8 cellular contexts compared by ENCODE assay signal in genomic region chr15:34987182-34987488, GRCh38. TPM values are rescaled to one million over a fixed set of nuclear protein-coding genes. Genes with fewer than 3 reads are reported as not detected.
DNase-seq lines count a peak whose midpoint lies in the region; ATAC-seq, FAIRE-seq and TF ChIP-seq lines count a peak whose summit lies in the region.

No MANE protein-coding gene starts in this region.

- DNase-seq in BJ (ENCODE audit: low read depth), result no peak
- DNase-seq in Karpas-422, result no peak
- no peak for DNase-seq in choroid plexus epithelial cell (ENCODE audit: low read depth)
- no peak for DNase-seq in naive thymus-derived CD4-positive, alpha-beta T cell
- no peak for DNase-seq in central memory CD4-positive, alpha-beta T cell
- no peak for DNase-seq in RCC 7860 (ENCODE audit: low spot score)

- H3K9me2 ChIP-seq in Karpas-422 (replicated peaks; ENCODE audit: insufficient read depth, low read length), result no peaks in the 10 kb centered on the region

- peak overlapping the region; percentile 96 to 100 (median 99) for H3K27ac Mint-ChIP-seq in naive thymus-derived CD4-positive, alpha-beta T cell

- ATAC-seq in naive thymus-derived CD4-positive, alpha-beta T cell, result no peak
- ATAC-seq in GM18868 (IDR thresholded peaks at IDR 0.05; ENCODE audit: unreplicated experiment) (no peak), HG02852 (IDR thresholded peaks at IDR 0.05; ENCODE audit: unreplicated experiment) (no peak)

- POLR2A ChIA-PET in BJ (lab: Charles Lee), result no interaction called here
- POLR2A ChIA-PET in naive thymus-derived CD4-positive, alpha-beta T cell (lab: Charles Lee), result interaction anchor here (1.3 to 8.0 kb wide), 5 partner anchors 12 to 948 kb away, joined by 5 to 126 read pairs (median 6); partner anchors contain the start of genes AQR, AVEN, EMC7 and PGBD4

- no peaks in the 10 kb centered on the region for H3K9me3 ChIP-seq in Karpas-422 (ENCODE audit: low read length)
- H3K9me3 ChIP-seq in naive thymus-derived CD4-positive, alpha-beta T cell (ENCODE audit: control insufficient read depth in 2 of 3, low read length in 3 of 3), result no peaks in the 10 kb centered on the region

- 0 out of 2 replicates have a peak, but pooled peaks cover 2% of the 10 kb centered on the region for H3K36me3 ChIP-seq in BJ (ENCODE audit: control insufficient read depth, insufficient read depth, low read length)
- H3K36me3 ChIP-seq in Karpas-422 (ENCODE audit: insufficient read depth, low read length), result peaks cover 32% of the 10 kb centered on the region; the same call in 1 of the 2 replicates
- H3K36me3 ChIP-seq in naive thymus-derived CD4-positive, alpha-beta T cell (ENCODE audit: control insufficient read depth in 2 of 3, insufficient read depth in 3 of 3, low read length in 3 of 3), result peaks cover 0 to 22% (median 14%) of the 10 kb centered on the region in 3 experiments

- H3K27me3 Mint-ChIP-seq in naive thymus-derived CD4-positive, alpha-beta T cell, result no peaks in the 10 kb centered on the region

- H3K27ac ChIP-seq in Karpas-422 (ENCODE audit: low read length), result peak overlapping the region; percentile 52
- peak overlapping the region; percentile 97 for H3K27ac ChIP-seq in naive thymus-derived CD4-positive, alpha-beta T cell (ENCODE audit: low read depth, low read length)

- no peak overlapping the region for H2AFZ ChIP-seq in Karpas-422 (ENCODE audit: low read length)

- CTCF ChIA-PET in BJ (lab: Yijun Ruan, JAX), result interaction anchor here (1.1 to 3.0 kb wide), 2 partner anchors 15 to 17 kb away, joined by 3 to 20 read pairs; partner anchors contain the start of gene AQR
- CTCF ChIA-PET in naive thymus-derived CD4-positive, alpha-beta T cell (lab: Charles Lee), result interaction anchor here (1.2 to 4.2 kb wide), 2 partner anchors 13 to 17 kb away, joined by 3 to 27 read pairs; partner anchors contain the start of gene AQR

- TF ChIP-seq CTCF in BJ (IDR thresholded peaks at IDR 0.05; ENCODE audit: insufficient read depth, low read depth, low read length) (no peak), choroid plexus epithelial cell (conservative IDR thresholded peaks at IDR 0.05; ENCODE audit: low read depth, low read length) (no peak)

- no peaks in the 10 kb centered on the region for H3K27me3 ChIP-seq in BJ (ENCODE audit: control insufficient read depth, insufficient read depth, low read length)
- H3K27me3 ChIP-seq in Karpas-422 (ENCODE audit: low read length), result no peaks in the 10 kb centered on the region
- no peaks in the 10 kb centered on the region for H3K27me3 ChIP-seq in naive thymus-derived CD4-positive, alpha-beta T cell (ENCODE audit: control insufficient read depth in 2 of 2, insufficient read depth in 2 of 2, low read length in 2 of 2)

- H3K4me3 Mint-ChIP-seq in naive thymus-derived CD4-positive, alpha-beta T cell, result peak overlapping the region; percentile 93 to 100 (median 98)

- H3K4me1 ChIP-seq in Karpas-422 (ENCODE audit: low read length), result peaks cover 35% of the 10 kb centered on the region
- peaks cover 22 to 24% of the 10 kb centered on the region in 2 donors for H3K4me1 ChIP-seq in naive thymus-derived CD4-positive, alpha-beta T cell (ENCODE audit: control insufficient read depth in 2 of 2, insufficient read depth in 2 of 2, low read length in 2 of 2)

- peaks cover 54% of the 10 kb centered on the region for H3K79me2 ChIP-seq in Karpas-422 (ENCODE audit: low read length)

- H3K4me2 ChIP-seq in Karpas-422 (ENCODE audit: low read depth, low read length, poor library complexity, severe bottlenecking), result peak overlapping the region; percentile 95

- H3K4me3 ChIP-seq in BJ (ENCODE audit: low read depth, low read length) (peak overlapping the region; percentile 65), Karpas-422 (ENCODE audit: low read length) (peak overlapping the region; percentile 98), choroid plexus epithelial cell (ENCODE audit: low read depth, low read length) (peak overlapping the region; percentile 85)
- H3K4me3 ChIP-seq in naive thymus-derived CD4-positive, alpha-beta T cell (ENCODE audit: low read length), result peak overlapping the region; percentile 99

- peaks cover 0 to 10% (median 7%) of the 10 kb centered on the region in 5 donors for H3K36me3 Mint-ChIP-seq in naive thymus-derived CD4-positive, alpha-beta T cell

- no peak for FAIRE-seq in RCC 7860 (lab: Jason Lieb, UNC)

- intact Hi-C loops in naive thymus-derived CD4-positive, alpha-beta T cell (cut with micrococcal nuclease), result loop anchor here in 1 of 2 donors (5.0 kb wide), 2 partner anchors 405 to 650 kb away; partner anchors contain the start of genes GOLGA8B and SLC12A6

- H3K4me1 Mint-ChIP-seq in naive thymus-derived CD4-positive, alpha-beta T cell, result peaks cover 20 to 55% (median 43%) of the 10 kb centered on the region in 7 donors

- H3K9ac ChIP-seq in Karpas-422 (ENCODE audit: low read length), result peak overlapping the region; percentile 98

- H4K20me1 ChIP-seq in Karpas-422 (ENCODE audit: insufficient read depth, low read depth, low read length), result peaks cover 18% of the 10 kb centered on the region

- H3K9me3 Mint-ChIP-seq in naive thymus-derived CD4-positive, alpha-beta T cell, result peaks cover 0 to 2% (median 0%) of the 10 kb centered on the region in 11 donors

RNA-seq across cellular contexts. Expression of gene ZNF770, which starts 1.0 kb away (rescaled TPM):
- polyA plus RNA-seq in BJ (2011; rRNA removed), result 8.6 and 16.0 TPM in 2 replicates
- polyA minus RNA-seq in BJ (2011; rRNA and poly(A)+ RNA removed), result 10.5 and 10.8 TPM in 2 replicates
- total RNA-seq in Karpas-422 (2014; rRNA removed; shearing (Covaris generic); ENCODE audit: low replicate concordance), result 22.3 and 47.5 TPM in 2 replicates
- 10 to 100 TPM; 32.5 to 69.9 (median 50.2) TPM for total RNA-seq in naive thymus-derived CD4-positive, alpha-beta T cell
- polyA plus RNA-seq in naive thymus-derived CD4-positive, alpha-beta T cell, result 100 to 1,000 TPM; 119 to 146 TPM

RNA-seq across cellular contexts. Expression of gene AQR, which starts 17.6 kb away (rescaled TPM):
- 15.3 and 24.7 TPM in 2 replicates for polyA plus RNA-seq in BJ (2011; rRNA removed)
- 15.4 and 17.6 TPM in 2 replicates for polyA minus RNA-seq in BJ (2011; rRNA and poly(A)+ RNA removed)
- 27.1 and 51.4 TPM in 2 replicates for total RNA-seq in Karpas-422 (2014; rRNA removed; shearing (Covaris generic); ENCODE audit: low replicate concordance)
- total RNA-seq in naive thymus-derived CD4-positive, alpha-beta T cell, result 10 to 100 TPM; 38.1 to 43.5 (median 41.3) TPM
- polyA plus RNA-seq in naive thymus-derived CD4-positive, alpha-beta T cell, result 10 to 100 TPM; 12.7 to 14.2 TPM
